In the genomic region with DNA sequence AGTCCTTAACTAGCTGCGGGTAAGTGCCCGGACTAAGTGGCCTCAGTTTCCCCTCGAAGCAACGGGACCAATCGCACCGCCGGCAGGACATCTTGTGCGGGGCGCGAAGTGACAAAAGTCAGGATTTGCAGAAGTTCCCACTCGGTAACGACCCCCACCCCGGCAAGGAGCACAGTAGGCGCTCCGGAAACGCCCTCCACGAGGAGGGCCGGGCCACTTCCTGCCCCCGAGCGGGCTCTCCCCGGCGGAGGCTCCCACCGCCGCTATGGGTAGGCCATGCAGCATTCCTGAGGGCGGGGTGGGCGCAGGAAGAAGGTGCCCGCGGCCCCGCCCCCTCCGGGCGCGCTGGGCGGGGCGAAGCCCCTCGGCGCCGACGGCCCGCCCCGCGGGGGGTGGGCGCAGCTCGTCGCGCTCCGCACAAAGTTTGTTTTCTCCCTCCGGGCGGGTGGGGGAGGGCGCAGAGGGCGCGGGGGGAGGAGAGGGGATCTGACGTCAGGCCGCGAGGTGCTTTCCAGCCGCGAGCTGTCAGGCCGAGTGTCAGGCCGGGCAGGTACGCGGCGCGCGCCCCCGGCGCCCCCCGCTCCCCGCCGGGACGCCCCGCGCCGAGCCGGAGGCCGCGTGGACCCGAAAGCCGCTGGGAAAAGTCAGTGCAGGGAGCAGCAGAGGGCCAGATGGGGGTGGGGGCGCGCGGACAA, we compare ENCODE assay signal across 8 cellular contexts. TPM values are rescaled to one million over a fixed set of nuclear protein-coding genes. Genes with fewer than 3 reads are reported as not detected.
DNase-seq lines count a peak whose midpoint lies in the region; ATAC-seq and TF ChIP-seq lines count a peak whose summit lies in the region.

Gene TGIF2 (plus strand): TSS at position 495 of the 695 bp plus-strand sequence. CDS start 5,178 bp downstream, outside the sequence.

- peak within 1 kb of the TSS; percentile 99 for H3K27ac Mint-ChIP-seq in activated CD4-positive, alpha-beta T cell treated with anti-CD3 and anti-CD28 coated beads, Interleukin-2, amount 10 ng/mL, durations not matched to agents 24 days and 14 days

- H3K9me3 ChIP-seq in colonic mucosa, result no peaks in the 10 kb centered on the region

- H3K4me1 ChIP-seq in colonic mucosa, result no peaks in the 10 kb centered on the region

- no peaks in the 10 kb centered on the region for H3K9me3 Mint-ChIP-seq in activated CD4-positive, alpha-beta T cell treated with anti-CD3 and anti-CD28 coated beads, Interleukin-2, amount 10 ng/mL, durations not matched to agents 24 days and 14 days

- H3K27me3 ChIP-seq in colonic mucosa, result no peaks in the 10 kb centered on the region

- H3K4me3 ChIP-seq in colonic mucosa, result peak within 1 kb of the TSS; percentile 57

- no peak for TF ChIP-seq CTCF in colonic mucosa (IDR thresholded peaks at IDR 0.05)

- intact Hi-C loops in activated CD4-positive, alpha-beta T cell treated with anti-CD3 and anti-CD28 coated beads, Interleukin-2, amount 10 ng/mL, durations not matched to agents 24 days and 14 days (cut with micrococcal nuclease), result loop anchor here (1.0 to 10.0 kb wide), 4 partner anchors 16 to 952 kb away; partner anchors contain the start of genes BLCAP, NNAT and RAB5IF
- intact Hi-C loops in colonic mucosa (cut with DNase I), result no loop called here

- H3K27ac ChIP-seq in colonic mucosa, result peak within 1 kb of the TSS; percentile 74

- H3K9ac ChIP-seq in colonic mucosa (ENCODE audit: low read depth in 2 of 2, low read length in 2 of 2), result peak within 1 kb of the TSS; percentile 70

- H3K27me3 Mint-ChIP-seq in activated CD4-positive, alpha-beta T cell treated with anti-CD3 and anti-CD28 coated beads, Interleukin-2, amount 10 ng/mL, durations not matched to agents 24 days and 14 days, result no peaks in the 10 kb centered on the region

- H3K36me3 Mint-ChIP-seq in activated CD4-positive, alpha-beta T cell treated with anti-CD3 and anti-CD28 coated beads, Interleukin-2, amount 10 ng/mL, durations not matched to agents 24 days and 14 days (ENCODE audit: low read depth), result peaks cover 22% of the 10 kb centered on the region

- H3K4me3 Mint-ChIP-seq in activated CD4-positive, alpha-beta T cell treated with anti-CD3 and anti-CD28 coated beads, Interleukin-2, amount 10 ng/mL, durations not matched to agents 24 days and 14 days, result peak within 1 kb of the TSS; percentile 93

- H3K36me3 ChIP-seq in colonic mucosa, result no peaks in the 10 kb centered on the region

- peak; percentile 51 for ATAC-seq in HG02938 (IDR thresholded peaks at IDR 0.05; ENCODE audit: unreplicated experiment)
- peak; percentile 87 for ATAC-seq in left lobe of liver

- DNase-seq in NCI-H524 (lab: John Stamatoyannopoulos, UW) (peak; percentile 73 to 90), NCI-H524 treated with DMSO at 0.1 percent for 48 hours (lab: John Stamatoyannopoulos, UW) (no peak), NCI-H510A treated with DMSO at 0.1 percent for 48 hours (lab: John Stamatoyannopoulos, UW) (peak; percentile 64), colonic mucosa (peak; percentile 77), left lobe of liver (ENCODE audit: low spot score) (peak; percentile 88)
- peak; percentile 95 for DNase-seq in activated CD4-positive, alpha-beta T cell treated with anti-CD3 and anti-CD28 coated beads, Interleukin-2, amount 10 ng/mL, durations not matched to agents 24 days and 14 days
- peak; percentile 86 for DNase-seq in stimulated activated CD4-positive, alpha-beta T cell treated with anti-CD3 and anti-CD28 coated beads, Interleukin-4, amount 100 ng/mL, for 1 hour

- peaks cover 34% of the 10 kb centered on the region for H3K4me1 Mint-ChIP-seq in activated CD4-positive, alpha-beta T cell treated with anti-CD3 and anti-CD28 coated beads, Interleukin-2, amount 10 ng/mL, durations not matched to agents 24 days and 14 days

RNA-seq across cellular contexts. Expression of gene TGIF2, which starts in this region (rescaled TPM):
- total RNA-seq in activated CD4-positive, alpha-beta T cell treated with anti-CD3 and anti-CD28 coated beads, Interleukin-2, amount 10 ng/mL, durations not matched to agents 24 days and 14 days, result 55.2 and 55.7 TPM in 2 replicates
- total RNA-seq in colonic mucosa (1 to 10 TPM; 5.6 to 7.3 TPM), left lobe of liver (4.6 TPM)
